In the genomic region with DNA sequence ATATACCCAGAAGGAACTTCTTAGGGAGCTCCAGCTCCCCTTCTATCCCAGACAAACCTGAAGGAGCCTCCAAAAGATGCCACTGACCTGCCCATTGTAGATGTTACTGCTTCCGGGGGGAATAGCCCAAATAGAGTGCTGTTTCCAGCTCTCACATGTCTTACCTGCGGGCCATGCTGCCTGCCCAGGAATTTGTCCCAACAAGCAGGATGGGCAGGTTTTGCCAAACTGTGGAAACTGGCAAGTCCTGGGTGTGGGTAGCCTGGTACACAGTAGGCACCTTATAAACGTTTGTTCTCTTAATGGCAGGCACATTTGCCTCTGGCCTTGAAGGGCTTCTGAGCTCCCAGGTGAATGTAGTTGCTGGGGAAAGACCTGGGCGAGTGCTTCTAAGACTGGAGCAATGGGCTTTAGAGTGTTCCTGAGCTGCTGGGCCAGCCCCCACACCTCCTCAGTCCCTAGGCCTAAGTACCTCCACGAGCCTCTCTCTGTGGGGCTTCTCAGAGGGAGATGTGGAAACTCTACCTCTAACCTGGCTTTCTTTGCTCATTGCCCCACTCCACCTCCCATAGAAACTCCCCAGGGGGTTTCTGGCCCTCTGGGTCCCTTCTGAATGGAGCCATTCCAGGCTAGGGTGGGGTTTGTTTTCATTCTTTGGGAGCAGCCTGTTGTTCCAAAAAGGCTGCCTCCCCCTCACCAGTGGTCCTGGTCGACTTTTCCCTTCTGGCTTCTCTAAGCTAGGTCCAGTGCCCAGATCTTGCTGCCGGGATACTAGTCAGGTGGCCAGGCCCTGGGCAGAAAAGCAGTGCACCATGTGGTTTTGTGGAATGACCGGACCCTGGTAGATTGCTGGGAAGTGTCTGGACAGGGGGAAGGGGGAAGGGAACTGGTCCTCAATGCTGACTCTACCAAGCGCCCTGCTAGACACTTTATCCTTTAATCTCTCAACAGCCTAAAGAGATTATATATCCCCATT, we compare ENCODE assay signal across 10 cellular contexts. TPM values are rescaled to one million over a fixed set of nuclear protein-coding genes. Genes with fewer than 3 reads are reported as not detected.
DNase-seq lines count a peak whose midpoint lies in the region; TF ChIP-seq lines count a peak whose summit lies in the region.
"Had no signal": no experiment of that assay in that cellular context is flagged by ENCODE, and none has a peak within 500 bp of the region (broad histone marks: within the 10 kb centered on the region; RNA-seq: fewer than 3 reads in every experiment).

No MANE protein-coding gene starts in this region.

- CTCF ChIA-PET in AG04449 (lab: Yijun Ruan, JAX): interaction anchor here (0.8 to 18.9 kb wide), 12 partner anchors 10 to 142 kb away, joined by 3 to 285 read pairs (median 4); a partner anchor contains a TSS

- H3K4me3 ChIP-seq in AG04449 (ENCODE audit: low read depth, low read length): peak overlapping the region; percentile 72
- H3K4me3 ChIP-seq in SJSA1: peak overlapping the region; percentile 40; the same call in 1 of the 2 replicates
- peak overlapping the region; percentile 64 to 65 for H3K4me3 ChIP-seq in foreskin fibroblast (ENCODE audit: low read depth in 1 of 2, low read length in 2 of 2)
- H3K4me3 ChIP-seq in ovary: peak overlapping the region; percentile 50

- 29 to 32% (median 31%) methylated on average over 9 of the region's 9 CpGs for WGBS in ovary, 3 donors

- H3K27me3 Mint-ChIP-seq in endothelial cell (ENCODE audit: unreplicated experiment): no peaks in the 10 kb centered on the region

- no peak overlapping the region for H3K4me3 Mint-ChIP-seq in endothelial cell (ENCODE audit: unreplicated experiment)

- no peaks in the 10 kb centered on the region; the same call in 1 of the 2 replicates for H3K9me3 ChIP-seq in SJSA1 (replicated peaks)
- H3K9me3 ChIP-seq in ovary: no peaks in the 10 kb centered on the region

- intact Hi-C loops in ovary (cut with DNase I): no loop called here

- DNase-seq in AG04449 (ENCODE audit: low read depth, low spot score): no peak
- no peak for DNase-seq in SJSA1 (ENCODE audit: low read depth in 1 of 2, low spot score in 2 of 2)
- no peak for DNase-seq in foreskin fibroblast
- DNase-seq in ovary: peak in 4 of 5 donors; percentile 38 to 68 (median 48)
- no peak for DNase-seq in DMS 273 (lab: John Stamatoyannopoulos, UW; ENCODE audit: unreplicated experiment)
- DNase-seq in NCI-H524 treated with DMSO at 0.1 percent for 48 hours (lab: John Stamatoyannopoulos, UW): no peak
- DNase-seq in endothelial cell (ENCODE audit: low spot score): no peak
- DNase-seq in NCI-H1092 (lab: John Stamatoyannopoulos, UW): no peak
- DNase-seq: activated effector memory CD4-positive, alpha-beta T cell treated with Interleukin-2 at 50 U/mL for 16 hours; NCI-H1417 treated with DMSO at 0.1 percent for 48 hours had no signal

- peaks cover 13% of the 10 kb centered on the region for H3K36me3 Mint-ChIP-seq in endothelial cell (ENCODE audit: low read depth, unreplicated experiment)

- POLR2A ChIA-PET in AG04449 (lab: Yijun Ruan, JAX): interaction anchor here (0.8 to 1.2 kb wide), 4 partner anchors 36 to 64 kb away, joined by 3 to 4 read pairs (median 3); no protein-coding TSS in a partner anchor

- TF ChIP-seq CTCF in AG04449 (IDR thresholded peaks at IDR 0.05; ENCODE audit: insufficient read depth, low read length, missing control alignments) (no peak), foreskin fibroblast (IDR thresholded peaks at IDR 0.05; ENCODE audit: low read depth, low read length) (no peak), ovary (IDR thresholded peaks at IDR 0.05) (no peak), endothelial cell (IDR thresholded peaks at IDR 0.05; ENCODE audit: unreplicated experiment) (no peak)

- peaks cover 22% of the 10 kb centered on the region for H3K36me3 ChIP-seq in SJSA1
- H3K36me3 ChIP-seq in ovary: no peaks in the 10 kb centered on the region

- TF ChIP-seq EP300 in ovary (IDR thresholded peaks at IDR 0.05): no peak

- H3K4me1 ChIP-seq in SJSA1 (replicated peaks) (peaks cover 31% of the 10 kb centered on the region), ovary (ENCODE audit: insufficient read depth) (peaks cover 11% of the 10 kb centered on the region)

- TF ChIP-seq POLR2A in ovary (IDR thresholded peaks at IDR 0.05): no peak

- H3K27ac Mint-ChIP-seq in endothelial cell (ENCODE audit: unreplicated experiment): no peak overlapping the region

- H3K9me3 Mint-ChIP-seq in endothelial cell (ENCODE audit: unreplicated experiment): no peaks in the 10 kb centered on the region

- H3K27me3 ChIP-seq in SJSA1 (replicated peaks) (no peaks in the 10 kb centered on the region), ovary (no peaks in the 10 kb centered on the region)

- H3K27ac ChIP-seq in SJSA1 (no peak overlapping the region), ovary (peak overlapping the region; percentile 9 to 56)

- H3K4me1 Mint-ChIP-seq in endothelial cell (ENCODE audit: unreplicated experiment): peaks cover 57% of the 10 kb centered on the region

RNA-seq across cellular contexts. Expression of a gene that starts 37.2 kb away (rescaled TPM):
- 18.6 and 21.8 TPM in 2 replicates for total RNA-seq in SJSA1 (2014; rRNA removed; shearing (Covaris generic))
- total RNA-seq in ovary: 10 to 100 TPM; 21.2 to 63.7 (median 36.4) TPM
- 10 to 100 TPM; 19.0 to 23.7 TPM for polyA plus RNA-seq in ovary
- total RNA-seq in endothelial cell (ENCODE audit: unreplicated experiment): 248 TPM

RNA-seq across cellular contexts. Expression of a gene that starts 43.0 kb away (rescaled TPM):
- total RNA-seq in SJSA1 (2014; rRNA removed; shearing (Covaris generic)): 1.3 and 2.2 TPM in 2 replicates
- total RNA-seq in ovary (10 to 100 TPM; 10.8 to 34.2 (median 18.7) TPM), endothelial cell (ENCODE audit: unreplicated experiment) (13.4 TPM)
- 10 to 100 TPM; 26.5 to 48.9 TPM for polyA plus RNA-seq in ovary

Comparison
In these comparisons a context has a peak if more than half of its experiments do, and no peak if none do; other contexts are left out.
1. DNase-seq: peak in ovary (4 of 5); none in AG04449 (single experiment), SJSA1 (0 of 2), foreskin fibroblast (0 of 2), DMS 273 (single experiment), NCI-H524 treated with DMSO at 0.1 percent for 48 hours (single experiment), endothelial cell (single experiment) and NCI-H1092 (single experiment).
2. Peak in every context shown above with its lines, with median percentiles within 50 percentile points of each other: H3K4me3 ChIP-seq.